ENCODE assay signal across 8 cellular contexts in the genomic region with DNA sequence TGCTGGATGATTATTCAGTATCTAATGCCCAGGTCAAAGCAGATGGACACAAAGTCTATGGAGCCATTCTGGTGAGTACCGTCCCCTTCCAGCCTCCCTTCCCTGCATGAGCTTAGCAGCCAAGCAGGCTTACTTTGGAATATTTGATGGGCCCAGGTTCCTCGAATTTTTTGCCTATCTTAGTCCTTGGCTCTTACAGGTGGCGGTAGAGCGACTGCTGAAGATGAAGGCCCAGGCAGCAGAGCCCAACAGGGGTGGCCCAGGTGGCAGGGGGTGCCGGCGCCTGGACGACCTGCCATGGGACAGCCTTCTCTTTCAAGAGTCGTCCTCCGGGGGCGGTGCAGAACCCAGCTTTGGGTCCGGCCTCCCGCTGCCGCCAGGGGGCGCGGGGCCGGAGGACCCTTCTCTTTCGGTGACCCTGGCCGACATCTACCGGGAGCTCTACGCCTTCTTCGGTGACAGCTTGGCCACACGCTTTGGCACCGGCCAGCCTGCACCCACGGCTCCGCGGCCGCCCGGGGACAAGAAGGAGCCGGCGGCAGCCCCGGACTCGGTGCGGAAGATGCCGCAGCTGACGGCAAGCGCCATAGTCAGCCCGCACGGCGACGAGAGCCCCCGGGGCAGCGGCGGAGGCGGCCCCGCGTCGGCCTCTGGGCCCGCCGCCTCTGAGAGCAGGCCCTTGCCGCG. TPM values are rescaled to one million over a fixed set of nuclear protein-coding genes. Genes with fewer than 3 reads are reported as not detected.
DNase-seq lines count a peak whose midpoint lies in the region; ATAC-seq and TF ChIP-seq lines count a peak whose summit lies in the region.

No MANE protein-coding gene starts in this region.

- H3K27ac ChIP-seq in heart right ventricle: peak overlapping the region; percentile 91 to 99 (median 97)
- peak overlapping the region; percentile 89 to 98 (median 94) for H3K27ac ChIP-seq in upper lobe of left lung

- H3K4me3 ChIP-seq in GM12865 (ENCODE audit: low read depth, low read length) (peak overlapping the region; percentile 97), heart right ventricle (peak overlapping the region; percentile 87 to 96 (median 92)), upper lobe of left lung (peak overlapping the region; percentile 85 to 99 (median 93))

- TF ChIP-seq CTCF in GM12865 (IDR thresholded peaks at IDR 0.05; ENCODE audit: insufficient read depth, low read depth, low read length, missing control alignments): peak; percentile 100
- peak; percentile 85 to 99 (median 95) for TF ChIP-seq CTCF in heart right ventricle (IDR thresholded peaks at IDR 0.05)
- peak; percentile 93 to 99 (median 98) for TF ChIP-seq CTCF in upper lobe of left lung (IDR thresholded peaks at IDR 0.05)

- no peak for TF ChIP-seq EP300 in upper lobe of left lung (IDR thresholded peaks at IDR 0.05)

- intact Hi-C loops in heart right ventricle (cut with DNase I) (loop anchor here (1.0 to 10.0 kb wide), 8 partner anchors 46 to 78 kb away; partner anchors contain the start of genes STX5 (in 3 of the 10), TEX54 (in 3 of the 10) and WDR74 (in 1 of the 10)), posterior vena cava (cut with DNase I) (loop anchor here (5.0 to 10.0 kb wide), 3 partner anchors 48 to 78 kb away; partner anchors contain the start of genes STX5 (in 1 of the 2), TEX54 (in 1 of the 2) and WDR74 (in 1 of the 2))

- ATAC-seq in HG02678 (IDR thresholded peaks at IDR 0.05; ENCODE audit: unreplicated experiment) (peak; percentile 70), heart right ventricle (peak; percentile 80 to 94 (median 84)), upper lobe of left lung (ENCODE audit: low FRiP score in 2 of 2) (peak; percentile 88 to 93)

- H3K36me3 ChIP-seq in heart right ventricle (peaks cover 0 to 57% (median 20%) of the 10 kb centered on the region in 9 donors), upper lobe of left lung (peaks cover 0 to 42% (median 14%) of the 10 kb centered on the region in 4 donors)

- DNase-seq in GM12865 (ENCODE audit: low read depth): peak; percentile 92
- peak; percentile 76 for DNase-seq in NCI-H128 (lab: John Stamatoyannopoulos, UW; ENCODE audit: unreplicated experiment)
- DNase-seq in T-helper 1 cell: peak; percentile 66 to 88 (median 79)
- DNase-seq in amniotic epithelial cell (ENCODE audit: low read depth): peak; percentile 55
- peak; percentile 90 to 91 for DNase-seq in heart right ventricle
- DNase-seq in posterior vena cava (ENCODE audit: low spot score): peak; percentile 97
- DNase-seq in upper lobe of left lung: peak; percentile 94 to 98

- H3K4me1 ChIP-seq in heart right ventricle (peaks cover 9 to 49% (median 47%) of the 10 kb centered on the region in 9 donors), upper lobe of left lung (peaks cover 33 to 49% (median 37%) of the 10 kb centered on the region in 4 donors)

- no peaks in the 10 kb centered on the region for H3K27me3 ChIP-seq in heart right ventricle
- no peaks in the 10 kb centered on the region for H3K27me3 ChIP-seq in upper lobe of left lung

- H3K9me3 ChIP-seq in heart right ventricle (no peaks in the 10 kb centered on the region), upper lobe of left lung (no peaks in the 10 kb centered on the region)

- no peak for TF ChIP-seq POLR2A in upper lobe of left lung (IDR thresholded peaks at IDR 0.05)

- WGBS in heart right ventricle, 2 donors: 1% methylated on average over 50 to 51 of the region's 51 CpGs
- 5 to 16% methylated on average over 5 to 6 of the region's 51 CpGs for WGBS in upper lobe of left lung, 2 donors

RNA-seq across cellular contexts. Expression of gene TMEM179B, which starts 0.7 kb away (rescaled TPM):
- 10 to 100 TPM in 8 of 10 donors, 1 to 10 TPM in 2; 9.4 to 27.2 (median 17.4) TPM for total RNA-seq in heart right ventricle
- polyA plus RNA-seq in heart right ventricle: 10 to 100 TPM; 24.8 to 54.4 TPM
- 10 to 100 TPM; 23.7 to 33.0 TPM for total RNA-seq in posterior vena cava
- total RNA-seq in upper lobe of left lung: 10 to 100 TPM; 38.8 to 98.2 (median 56.2) TPM

RNA-seq across cellular contexts. Expression of gene TMEM223, which starts 5.3 kb away (rescaled TPM):
- 10 to 100 TPM; 21.9 to 28.6 (median 23.5) TPM for total RNA-seq in heart right ventricle
- 10 to 100 TPM; 30.9 to 75.3 TPM for polyA plus RNA-seq in heart right ventricle
- 1 to 10 TPM; 8.9 to 10.0 TPM for total RNA-seq in posterior vena cava
- 10 to 100 TPM; 11.3 to 28.7 (median 15.4) TPM for total RNA-seq in upper lobe of left lung

RNA-seq across cellular contexts. Expression of gene TAF6L, which starts 15.3 kb away (rescaled TPM):
- 10 to 100 TPM in 3 of 10 donors, 1 to 10 TPM in 7; 7.7 to 14.7 (median 9.0) TPM for total RNA-seq in heart right ventricle
- 10 to 100 TPM; 12.7 to 18.9 TPM for polyA plus RNA-seq in heart right ventricle
- total RNA-seq in posterior vena cava: 10 to 100 TPM; 11.3 to 12.9 TPM
- 10 to 100 TPM; 16.7 to 51.3 (median 27.0) TPM for total RNA-seq in upper lobe of left lung

RNA-seq across cellular contexts. Expression of gene NXF1, which starts 18.8 kb away (rescaled TPM):
- total RNA-seq in heart right ventricle (10 to 100 TPM; 28.3 to 58.7 (median 36.7) TPM), posterior vena cava (10 to 100 TPM; 53.0 to 58.1 TPM), upper lobe of left lung (100 to 1,000 TPM in 1 of 6 donors, 10 to 100 TPM in 5; 56.1 to 215 (median 81.2) TPM)
- 10 to 100 TPM; 66.6 to 96.7 TPM for polyA plus RNA-seq in heart right ventricle

RNA-seq across cellular contexts. Expression of gene POLR2G, which starts 25.1 kb away (rescaled TPM):
- total RNA-seq in heart right ventricle (10 to 100 TPM; 30.9 to 57.0 (median 42.9) TPM), posterior vena cava (10 to 100 TPM; 39.7 to 50.9 TPM), upper lobe of left lung (10 to 100 TPM; 15.8 to 62.9 (median 38.8) TPM)
- 100 to 1,000 TPM in 1 of 2 donors, 10 to 100 TPM in 1; 42.1 to 134 TPM for polyA plus RNA-seq in heart right ventricle

Comparison
In these comparisons a context has a peak if more than half of its experiments do, and no peak if none do; other contexts are left out.
1. Peak in every context shown above with its lines: DNase-seq, ATAC-seq, H3K4me3 ChIP-seq and H3K27ac ChIP-seq.